8 cellular contexts compared by ENCODE assay signal in the genomic region with DNA sequence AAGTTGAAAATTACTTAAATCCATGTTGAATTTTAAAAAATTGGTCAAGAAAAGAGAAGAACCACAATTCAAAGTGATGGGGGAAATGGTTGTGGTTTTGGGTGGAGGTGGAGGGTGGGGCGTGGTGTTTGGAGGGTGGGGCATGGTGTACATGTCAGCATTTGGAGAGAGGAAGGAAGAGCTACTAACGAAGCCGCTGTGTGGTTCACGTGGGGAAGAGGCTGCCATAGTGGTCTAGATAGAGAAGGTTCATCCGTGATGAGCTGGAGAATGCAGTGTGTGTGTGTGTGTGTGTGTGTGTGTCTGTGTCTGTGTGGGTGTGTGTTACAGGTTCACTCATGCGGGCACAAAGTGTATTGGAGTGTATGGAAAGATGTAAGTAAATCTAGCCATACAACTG. TPM values are rescaled to one million over a fixed set of nuclear protein-coding genes. Genes with fewer than 3 reads are reported as not detected.
DNase-seq lines count a peak whose midpoint lies in the region; TF ChIP-seq lines count a peak whose summit lies in the region.

No MANE protein-coding gene starts in this region.

- H3K9me3 Mint-ChIP-seq in activated naive CD4-positive, alpha-beta T cell treated with anti-CD3 and anti-CD28 coated beads, Interleukin-2, amount 10 ng/mL, durations not matched to agents 7 days and 5 days = peaks cover 7% of the 10 kb centered on the region

- no peaks in the 10 kb centered on the region for H3K9me2 ChIP-seq in SU-DHL-6 (replicated peaks; ENCODE audit: insufficient read depth, low read length)

- peak; percentile 57 for DNase-seq in GM12864 (ENCODE audit: low read depth)
- peak; percentile 92 for DNase-seq in activated naive CD4-positive, alpha-beta T cell treated with anti-CD3 and anti-CD28 coated beads, Interleukin-2, amount 10 ng/mL, durations not matched to agents 7 days and 5 days
- DNase-seq in stimulated activated CD4-positive, alpha-beta T cell treated with anti-CD3 and anti-CD28 coated beads, Interleukin-2, amount 100 ng/mL, for 24 hours = peak; percentile 64 to 66
- DNase-seq in SJCRH30 = no peak
- no peak for DNase-seq in cerebellum (ENCODE audit: low spot score)
- DNase-seq in DMS79 (lab: John Stamatoyannopoulos, UW) = no peak
- no peak for DNase-seq in DMS 273 (lab: John Stamatoyannopoulos, UW; ENCODE audit: unreplicated experiment)

- H3K4me1 Mint-ChIP-seq in activated naive CD4-positive, alpha-beta T cell treated with anti-CD3 and anti-CD28 coated beads, Interleukin-2, amount 10 ng/mL, durations not matched to agents 7 days and 5 days = peaks cover 58% of the 10 kb centered on the region

- no peaks in the 10 kb centered on the region for H3K79me2 ChIP-seq in SU-DHL-6 (ENCODE audit: insufficient read depth, low read length)

- TF ChIP-seq CTCF in GM12864 (IDR thresholded peaks at IDR 0.05; ENCODE audit: low read depth, low read length, missing control alignments) = no peak
- no peak for TF ChIP-seq CTCF in SU-DHL-6 (IDR thresholded peaks at IDR 0.05; ENCODE audit: insufficient read depth, low read length, poor library complexity, severe bottlenecking)

- CTCF ChIA-PET in activated naive CD4-positive, alpha-beta T cell treated with anti-CD3 and anti-CD28 coated beads, Interleukin-2, amount 10 ng/mL, durations not matched to agents 7 days and 5 days (lab: Charles Lee) = interaction anchor here (0.7 to 1.9 kb wide), 8 partner anchors 12 to 112 kb away, joined by 3 to 6 read pairs (median 4); no protein-coding TSS in a partner anchor

- peaks cover 17% of the 10 kb centered on the region for H3K36me3 Mint-ChIP-seq in activated naive CD4-positive, alpha-beta T cell treated with anti-CD3 and anti-CD28 coated beads, Interleukin-2, amount 10 ng/mL, durations not matched to agents 7 days and 5 days

- H3K27ac ChIP-seq in SU-DHL-6 (ENCODE audit: low read depth, low read length) (no peak overlapping the region), SJCRH30 (no peak overlapping the region)

- H3K4me1 ChIP-seq in SJCRH30 = no peaks in the 10 kb centered on the region

- H3K36me3 ChIP-seq in SU-DHL-6 (ENCODE audit: low read length) (no peaks in the 10 kb centered on the region), SJCRH30 (no peaks in the 10 kb centered on the region)

- H3K27me3 Mint-ChIP-seq in activated naive CD4-positive, alpha-beta T cell treated with anti-CD3 and anti-CD28 coated beads, Interleukin-2, amount 10 ng/mL, durations not matched to agents 7 days and 5 days = peaks cover 5% of the 10 kb centered on the region

- peak overlapping the region; percentile 65 for H2AFZ ChIP-seq in SU-DHL-6 (ENCODE audit: low read depth, low read length, severe bottlenecking)

- H3F3A ChIP-seq in SU-DHL-6 (ENCODE audit: insufficient read depth) = peaks cover 7% of the 10 kb centered on the region; the same call in 1 of the 2 replicates

- H3K27me3 ChIP-seq in SU-DHL-6 (ENCODE audit: low read length) (no peaks in the 10 kb centered on the region), SJCRH30 (no peaks in the 10 kb centered on the region)

- H3K4me3 ChIP-seq in GM12864 (ENCODE audit: low read depth, low read length) (no peak overlapping the region), SU-DHL-6 (ENCODE audit: insufficient read depth, low read length, poor library complexity, severe bottlenecking) (no peak overlapping the region), SJCRH30 (no peak overlapping the region)

- peak overlapping the region; percentile 80 for H3K27ac Mint-ChIP-seq in activated naive CD4-positive, alpha-beta T cell treated with anti-CD3 and anti-CD28 coated beads, Interleukin-2, amount 10 ng/mL, durations not matched to agents 7 days and 5 days

- H3K9me3 ChIP-seq in SU-DHL-6 (ENCODE audit: insufficient read depth, low read length) (no peaks in the 10 kb centered on the region), SJCRH30 (replicated peaks) (no peaks in the 10 kb centered on the region)

- no peaks in the 10 kb centered on the region for H4K20me1 ChIP-seq in SU-DHL-6 (ENCODE audit: low read depth, low read length)

- peak overlapping the region; percentile 4 for H3K4me3 Mint-ChIP-seq in activated naive CD4-positive, alpha-beta T cell treated with anti-CD3 and anti-CD28 coated beads, Interleukin-2, amount 10 ng/mL, durations not matched to agents 7 days and 5 days

- H3K4me2 ChIP-seq in SU-DHL-6 (ENCODE audit: low read depth, low read length, poor library complexity, severe bottlenecking) = peak overlapping the region; percentile 43

- no peak overlapping the region for H3K9ac ChIP-seq in SU-DHL-6 (ENCODE audit: low read length)

RNA-seq across cellular contexts. Expression of gene VCL, which starts 6.1 kb away (rescaled TPM):
- 45.5 and 48.1 TPM in 2 replicates for total RNA-seq in SJCRH30 (2014; rRNA removed; shearing (Covaris generic))
- total RNA-seq in cerebellum = 23.0 TPM

Comparison
In these comparisons a context has a peak if more than half of its experiments do, and no peak if none do; other contexts are left out.
1. DNase-seq: peak in GM12864 (single experiment), activated naive CD4-positive, alpha-beta T cell treated with anti-CD3 and anti-CD28 coated beads, Interleukin-2, amount 10 ng/mL, durations not matched to agents 7 days and 5 days (single experiment) and stimulated activated CD4-positive, alpha-beta T cell treated with anti-CD3 and anti-CD28 coated beads, Interleukin-2, amount 100 ng/mL, for 24 hours (2 of 2); none in SJCRH30 (0 of 2), cerebellum (single experiment), DMS79 (single experiment) and DMS 273 (single experiment).